ENCODE assay signal across 13 cellular contexts in the genomic region with DNA sequence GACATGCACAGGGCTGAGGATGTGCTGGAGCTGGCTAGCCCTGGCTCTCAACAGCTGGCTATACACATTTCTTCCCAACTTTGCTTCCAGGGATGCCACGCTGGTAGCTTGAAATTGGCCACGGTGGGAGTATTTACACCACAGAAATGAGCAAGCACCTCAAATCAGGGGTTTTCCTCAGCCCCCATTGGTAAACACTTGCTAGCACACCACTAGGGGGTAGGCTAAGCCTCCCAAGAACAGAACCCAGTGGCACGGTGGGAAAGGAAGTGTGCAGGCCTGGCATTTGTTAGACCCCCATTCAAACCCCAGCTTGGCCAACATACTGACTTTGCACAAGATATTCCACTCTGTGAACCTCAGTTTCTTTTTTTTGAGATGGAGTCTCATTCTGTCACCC. TPM values are rescaled to one million over a fixed set of nuclear protein-coding genes. Genes with fewer than 3 reads are reported as not detected.
DNase-seq lines count a peak whose midpoint lies in the region; ATAC-seq, FAIRE-seq and TF ChIP-seq lines count a peak whose summit lies in the region.
"Had no signal": no experiment of that assay in that cellular context is flagged by ENCODE, and none has a peak within 500 bp of the region (broad histone marks: within the 10 kb centered on the region; RNA-seq: fewer than 3 reads in every experiment).

No MANE protein-coding gene starts in this region.

- no peaks in the 10 kb centered on the region for H3K36me3 Mint-ChIP-seq in activated CD8-positive, alpha-beta memory T cell treated with anti-CD3 and anti-CD28 coated beads, Interleukin-2, amount 10 ng/mL, durations not matched to agents 7 days and 5 days

- H3K4me3 Mint-ChIP-seq in activated CD8-positive, alpha-beta memory T cell treated with anti-CD3 and anti-CD28 coated beads, Interleukin-2, amount 10 ng/mL, durations not matched to agents 7 days and 5 days, result no peak overlapping the region
- H3K4me3 Mint-ChIP-seq: T-helper 1 cell treated with Interleukin-12 subunit alpha and Interleukin-12 subunit beta and Interleukin-4 antibody, amounts not matched to agents 30 μg/mL and 1 μg/mL, for 36 hours had no signal

- H3K27me3 ChIP-seq in Peyer's patch, result no peaks in the 10 kb centered on the region

- H3K4me3 ChIP-seq in NB4 (ENCODE audit: low read depth, low read length) (no peak overlapping the region), choroid plexus epithelial cell (ENCODE audit: low read depth, low read length) (no peak overlapping the region), Peyer's patch (no peak overlapping the region)

- CTCF ChIA-PET in activated CD8-positive, alpha-beta memory T cell treated with anti-CD3 and anti-CD28 coated beads, Interleukin-2, amount 10 ng/mL, durations not matched to agents 7 days and 5 days (lab: Charles Lee), result interaction anchor here (0.8 to 3.5 kb wide), 12 partner anchors 8 to 305 kb away, joined by 3 to 21 read pairs (median 5); partner anchors contain the start of genes DRC3, RAI1 and TOM1L2

- TF ChIP-seq POLR2A in NB4 (IDR thresholded peaks at IDR 0.05; ENCODE audit: extremely low read depth, insufficient read length), result no peak
- no peak for TF ChIP-seq POLR2A in Peyer's patch (IDR thresholded peaks at IDR 0.05)

- no peaks in the 10 kb centered on the region for H3K36me3 ChIP-seq in Peyer's patch

- DNase-seq in activated CD8-positive, alpha-beta memory T cell treated with anti-CD3 and anti-CD28 coated beads, Interleukin-2, amount 10 ng/mL, durations not matched to agents 7 days and 5 days, result no peak
- no peak for DNase-seq in activated CD8-positive, alpha-beta memory T cell treated with anti-CD3 and anti-CD28 coated beads for 24 hours
- DNase-seq in NB4 (ENCODE audit: low read depth), result peak; percentile 52
- DNase-seq in choroid plexus epithelial cell (ENCODE audit: low read depth), result peak; percentile 40
- DNase-seq in stimulated activated naive CD8-positive, alpha-beta T cell treated with anti-CD3 and anti-CD28 coated beads, Interleukin-15, Interleukin-2, amounts not matched to agents 100 U/mL and 50 U/mL, for 24 hours, result peak; percentile 13
- DNase-seq in Peyer's patch, result no peak
- no peak for DNase-seq in NCI-H128 (lab: John Stamatoyannopoulos, UW; ENCODE audit: unreplicated experiment)
- DNase-seq in frontal cortex (ENCODE audit: low spot score in 2 of 2), result no peak
- DNase-seq: NCI-H526; occipital lobe; stimulated activated CD4-positive, alpha-beta T cell treated with anti-CD3 and anti-CD28 coated beads, Interleukin-2, amount 100 ng/mL, for 24 hours had no signal

- no peaks in the 10 kb centered on the region for H3K27me3 Mint-ChIP-seq in activated CD8-positive, alpha-beta memory T cell treated with anti-CD3 and anti-CD28 coated beads, Interleukin-2, amount 10 ng/mL, durations not matched to agents 7 days and 5 days

- H3K9me3 ChIP-seq in Peyer's patch, result no peaks in the 10 kb centered on the region

- no peaks in the 10 kb centered on the region for H3K9me3 Mint-ChIP-seq in activated CD8-positive, alpha-beta memory T cell treated with anti-CD3 and anti-CD28 coated beads, Interleukin-2, amount 10 ng/mL, durations not matched to agents 7 days and 5 days (ENCODE audit: low read depth)
- H3K9me3 Mint-ChIP-seq: T-helper 1 cell treated with Interleukin-12 subunit alpha and Interleukin-12 subunit beta and Interleukin-4 antibody, amounts not matched to agents 30 μg/mL and 1 μg/mL, for 36 hours had no signal

- no peak for FAIRE-seq in frontal cortex (lab: Jason Lieb, UNC)
- FAIRE-seq: islet of Langerhans had no signal

- H3K4me1 ChIP-seq in Peyer's patch, result no peaks in the 10 kb centered on the region

- no peak overlapping the region for H3K27ac Mint-ChIP-seq in activated CD8-positive, alpha-beta memory T cell treated with anti-CD3 and anti-CD28 coated beads, Interleukin-2, amount 10 ng/mL, durations not matched to agents 7 days and 5 days
- H3K27ac Mint-ChIP-seq: T-helper 1 cell treated with Interleukin-12 subunit alpha and Interleukin-12 subunit beta and Interleukin-4 antibody, amounts not matched to agents 30 μg/mL and 1 μg/mL, for 36 hours had no signal

- ATAC-seq in activated CD8-positive, alpha-beta memory T cell treated with anti-CD3 and anti-CD28 coated beads, Interleukin-2, amount 10 ng/mL, durations not matched to agents 7 days and 5 days, result peak; percentile 50
- ATAC-seq in stimulated activated naive CD8-positive, alpha-beta T cell treated with anti-CD3 and anti-CD28 coated beads, Interleukin-15, Interleukin-2, amounts not matched to agents 100 U/mL and 50 U/mL, for 24 hours, result peak; percentile 45

- no peaks in the 10 kb centered on the region for H3K4me1 Mint-ChIP-seq in activated CD8-positive, alpha-beta memory T cell treated with anti-CD3 and anti-CD28 coated beads, Interleukin-2, amount 10 ng/mL, durations not matched to agents 7 days and 5 days

- H3K27ac ChIP-seq in Peyer's patch, result no peak overlapping the region

- peak; percentile 59 for TF ChIP-seq CTCF in NB4 (IDR thresholded peaks at IDR 0.05; ENCODE audit: low read depth, low read length)
- TF ChIP-seq CTCF in choroid plexus epithelial cell (conservative IDR thresholded peaks at IDR 0.05; ENCODE audit: low read depth, low read length), result peak; percentile 58
- TF ChIP-seq CTCF in Peyer's patch (IDR thresholded peaks at IDR 0.05), result no peak

RNA-seq across cellular contexts. Expression of gene DRC3, which starts 12.9 kb away (rescaled TPM):
- total RNA-seq in activated CD8-positive, alpha-beta memory T cell treated with anti-CD3 and anti-CD28 coated beads, Interleukin-2, amount 10 ng/mL, durations not matched to agents 7 days and 5 days, result not detected
- total RNA-seq in Peyer's patch (1 to 10 TPM in 2 of 4 donors, under 1 TPM in 1, not detected in 1; 0.57 to 6.3 (median 5.8) TPM), frontal cortex (1.6 TPM)

RNA-seq across cellular contexts. Expression of gene TOM1L2, which starts 13.4 kb away (rescaled TPM):
- total RNA-seq in activated CD8-positive, alpha-beta memory T cell treated with anti-CD3 and anti-CD28 coated beads, Interleukin-2, amount 10 ng/mL, durations not matched to agents 7 days and 5 days, result 10 to 100 TPM; 19.8 to 33.0 TPM
- total RNA-seq in Peyer's patch (10 to 100 TPM; 49.5 to 74.8 (median 62.7) TPM), frontal cortex (16.7 TPM)

RNA-seq across cellular contexts. Expression of gene ATPAF2, which starts 53.4 kb away (rescaled TPM):
- 10 to 100 TPM; 32.1 to 33.4 TPM for total RNA-seq in activated CD8-positive, alpha-beta memory T cell treated with anti-CD3 and anti-CD28 coated beads, Interleukin-2, amount 10 ng/mL, durations not matched to agents 7 days and 5 days
- total RNA-seq in Peyer's patch (10 to 100 TPM in 3 of 4 donors, 1 to 10 TPM in 1; 9.8 to 60.2 (median 29.7) TPM), frontal cortex (28.1 TPM)

RNA-seq across cellular contexts. Expression of gene GID4, which starts 53.7 kb away (rescaled TPM):
- total RNA-seq in activated CD8-positive, alpha-beta memory T cell treated with anti-CD3 and anti-CD28 coated beads, Interleukin-2, amount 10 ng/mL, durations not matched to agents 7 days and 5 days, result 10 to 100 TPM in 1 of 2 experiments, 1 to 10 TPM in 1; 8.7 to 11.0 TPM
- total RNA-seq in Peyer's patch (10 to 100 TPM in 2 of 4 donors, 1 to 10 TPM in 2; 3.0 to 14.0 (median 10.9) TPM), frontal cortex (7.7 TPM)

Comparison
In these comparisons a context has a peak if more than half of its experiments do, and no peak if none do; other contexts are left out.
1. DNase-seq: peak in NB4 (single experiment), choroid plexus epithelial cell (single experiment) and stimulated activated naive CD8-positive, alpha-beta T cell treated with anti-CD3 and anti-CD28 coated beads, Interleukin-15, Interleukin-2, amounts not matched to agents 100 U/mL and 50 U/mL, for 24 hours (single experiment); none in activated CD8-positive, alpha-beta memory T cell treated with anti-CD3 and anti-CD28 coated beads, Interleukin-2, amount 10 ng/mL, durations not matched to agents 7 days and 5 days (single experiment), activated CD8-positive, alpha-beta memory T cell treated with anti-CD3 and anti-CD28 coated beads for 24 hours (single experiment), Peyer's patch (0 of 3), NCI-H128 (single experiment) and frontal cortex (0 of 2).
2. CTCF ChIP-seq: peak in NB4 (single experiment) and choroid plexus epithelial cell (single experiment); none in Peyer's patch (0 of 6).